Comparison of ENCODE assay signal across 19 cellular contexts in the genomic region with DNA sequence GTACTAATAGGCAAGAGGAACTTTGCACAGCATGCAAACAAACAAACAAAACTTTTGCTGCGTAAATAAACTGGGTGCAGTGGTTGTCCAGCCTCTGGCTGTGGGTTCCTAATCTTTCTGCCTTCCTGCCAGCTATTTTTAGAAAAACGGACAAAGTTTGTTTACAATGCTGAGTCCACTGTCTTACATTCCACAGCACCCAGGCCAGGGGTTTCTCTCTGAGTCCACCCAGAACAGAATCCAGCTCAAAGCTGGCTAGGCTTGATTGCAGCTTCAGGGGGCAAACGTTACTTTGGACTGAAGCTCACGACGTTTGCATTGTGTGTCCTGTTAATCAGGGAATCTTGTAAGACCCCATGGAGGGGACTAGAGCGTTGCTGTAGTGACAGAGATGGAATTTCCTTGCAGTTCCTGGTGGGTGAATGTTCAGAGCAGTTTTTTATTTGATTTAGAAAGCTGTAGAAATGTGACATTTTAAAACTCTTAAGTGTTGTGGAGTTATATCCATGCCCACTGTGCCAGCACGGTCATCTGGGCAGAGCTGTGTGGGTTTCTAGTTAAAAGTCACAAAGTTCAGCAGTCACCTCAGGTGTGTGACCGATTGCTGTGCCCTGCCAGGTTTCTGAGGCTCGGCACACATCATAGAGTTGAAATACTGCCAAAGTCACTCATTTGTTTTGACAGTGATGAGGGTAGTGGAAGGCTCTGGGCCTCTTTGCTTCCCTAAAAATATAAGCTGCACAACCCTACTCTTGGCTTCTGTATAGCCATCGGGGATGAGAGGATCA.
DNase-seq lines count a peak whose midpoint lies in the region; ATAC-seq, FAIRE-seq and TF ChIP-seq lines count a peak whose summit lies in the region.
"Had no signal": no experiment of that assay in that cellular context is flagged by ENCODE, and none has a peak within 500 bp of the region (broad histone marks: within the 10 kb centered on the region; RNA-seq: fewer than 3 reads in every experiment).

No MANE protein-coding gene starts in this region.

- TF ChIP-seq CTCF in brain (conservative IDR thresholded peaks at IDR 0.05), result no peak

- H3K36me3 Mint-ChIP-seq in brain, result no peaks in the 10 kb centered on the region
- no peaks in the 10 kb centered on the region for H3K36me3 Mint-ChIP-seq in T-cell
- H3K36me3 Mint-ChIP-seq in stimulated activated memory B cell treated with anti-CD40 and anti-IgM and Interleukin-4, amounts not matched to agents 10 μg/mL and 1 μg/mL and 100 μg/mL, for 72 hours, result no peaks in the 10 kb centered on the region
- H3K36me3 Mint-ChIP-seq: activated CD8-positive, alpha-beta memory T cell treated with anti-CD3 and anti-CD28 coated beads, Interleukin-2, amount 10 ng/mL, durations not matched to agents 7 days and 5 days had no signal

- H3K18ac ChIP-seq in mesendoderm (ENCODE audit: low read length), result no peak overlapping the region

- no peaks in the 10 kb centered on the region for H3K79me2 ChIP-seq in mesendoderm (ENCODE audit: control insufficient read depth, insufficient read depth, low read length)

- POLR2A ChIA-PET in T-cell (lab: Charles Lee), result interaction anchor here in 1 of 2 donors (0.5 kb wide), 1 partner anchor 10 kb away, joined by 7 read pairs; no protein-coding TSS in a partner anchor

- H2AK5ac ChIP-seq in mesendoderm (ENCODE audit: low read length), result no peak overlapping the region

- no peak overlapping the region for H3K4ac ChIP-seq in mesendoderm (ENCODE audit: low read depth, low read length)

- H3K4me3 Mint-ChIP-seq in brain, result peak overlapping the region in 1 of 5 experiments; percentile 47
- no peak overlapping the region for H3K4me3 Mint-ChIP-seq in T-cell
- no peak overlapping the region for H3K4me3 Mint-ChIP-seq in stimulated activated memory B cell treated with anti-CD40 and anti-IgM and Interleukin-4, amounts not matched to agents 10 μg/mL and 1 μg/mL and 100 μg/mL, for 72 hours
- H3K4me3 Mint-ChIP-seq: activated CD8-positive, alpha-beta memory T cell treated with anti-CD3 and anti-CD28 coated beads, Interleukin-2, amount 10 ng/mL, durations not matched to agents 7 days and 5 days; CD4-positive, alpha-beta T cell; HFFc6; stimulated activated naive CD8-positive, alpha-beta T cell treated with anti-CD3 and anti-CD28 coated beads, Interleukin-15, Interleukin-2, amounts not matched to agents 100 ng/mL and 50 ng/mL, for 24 hours had no signal

- no peak overlapping the region for H3K4me2 ChIP-seq in mesendoderm (ENCODE audit: low read length)

- no CpG with 5 or more reads among the region's 10 CpGs for WGBS in mesendoderm (ENCODE audit: extremely low coverage, insufficient coverage, low lambda C conversion rate)

- H3K79me1 ChIP-seq in mesendoderm (ENCODE audit: low read length), result no peaks in the 10 kb centered on the region

- DNase-seq in M059J (ENCODE audit: low read depth), result peak; percentile 70
- DNase-seq in mesendoderm, result peak; percentile 71
- DNase-seq in urothelium cell line (ENCODE audit: low spot score), result peak; percentile 20
- no peak for DNase-seq in T-cell
- DNase-seq: activated CD4-positive, CD25-positive, alpha-beta regulatory T cell; activated CD8-positive, alpha-beta memory T cell treated with anti-CD3 and anti-CD28 coated beads, Interleukin-2, amount 10 ng/mL, durations not matched to agents 7 days and 5 days; CD4-positive, alpha-beta T cell; foreskin keratinocyte; HFFc6; NCI-H187 treated with DMSO at 0.1 percent for 48 hours; NCI-H524 treated with DMSO at 0.1 percent for 48 hours; pancreas; small intestine had no signal

- H3K4me1 ChIP-seq in mesendoderm (ENCODE audit: control insufficient read depth, low read depth, low read length), result no peaks in the 10 kb centered on the region
- H3K4me1 ChIP-seq: breast epithelium, foreskin keratinocyte, pancreas had no signal

- no peak for ATAC-seq in T-cell (replicated peaks in 1 of 4)
- ATAC-seq in stimulated activated memory B cell treated with anti-CD40 and anti-IgM and Interleukin-4, amounts not matched to agents 10 μg/mL and 1 μg/mL and 100 μg/mL, for 72 hours, result no peak
- no peak for ATAC-seq in HG02884 (IDR thresholded peaks at IDR 0.05; ENCODE audit: unreplicated experiment)
- ATAC-seq: activated CD8-positive, alpha-beta memory T cell treated with anti-CD3 and anti-CD28 coated beads, Interleukin-2, amount 10 ng/mL, durations not matched to agents 7 days and 5 days; foreskin keratinocyte had no signal

- no peak overlapping the region for H3K23ac ChIP-seq in mesendoderm (ENCODE audit: low read length)

- H3K27ac Mint-ChIP-seq in brain, result peak overlapping the region in 3 of 5 experiments; percentile 44 to 91 (median 59)
- H3K27ac Mint-ChIP-seq in T-cell, result no peak overlapping the region
- no peak overlapping the region for H3K27ac Mint-ChIP-seq in stimulated activated memory B cell treated with anti-CD40 and anti-IgM and Interleukin-4, amounts not matched to agents 10 μg/mL and 1 μg/mL and 100 μg/mL, for 72 hours
- H3K27ac Mint-ChIP-seq: activated CD8-positive, alpha-beta memory T cell treated with anti-CD3 and anti-CD28 coated beads, Interleukin-2, amount 10 ng/mL, durations not matched to agents 7 days and 5 days; CD4-positive, alpha-beta T cell; HFFc6; stimulated activated naive CD8-positive, alpha-beta T cell treated with anti-CD3 and anti-CD28 coated beads, Interleukin-15, Interleukin-2, amounts not matched to agents 100 ng/mL and 50 ng/mL, for 24 hours had no signal

- no peak overlapping the region for H2BK120ac ChIP-seq in mesendoderm (ENCODE audit: low read depth, low read length)

- H2BK15ac ChIP-seq in mesendoderm (replicated peaks; ENCODE audit: low read depth), result no peak overlapping the region

- H3K27me3 Mint-ChIP-seq in brain (peaks cover 8% of the 10 kb centered on the region), T-cell (peaks cover 0 to 12% of the 10 kb centered on the region in 2 donors)
- no peaks in the 10 kb centered on the region for H3K27me3 Mint-ChIP-seq in stimulated activated memory B cell treated with anti-CD40 and anti-IgM and Interleukin-4, amounts not matched to agents 10 μg/mL and 1 μg/mL and 100 μg/mL, for 72 hours

- no peaks in the 10 kb centered on the region for H3K36me3 ChIP-seq in mesendoderm (ENCODE audit: control insufficient read depth, insufficient read depth, low read length)
- H3K36me3 ChIP-seq: breast epithelium, pancreas had no signal

- H3K9me3 Mint-ChIP-seq in brain (peaks cover 0 to 8% (median 4%) of the 10 kb centered on the region in 5 experiments), T-cell (peaks cover 0 to 5% (median 0%) of the 10 kb centered on the region in 3 donors)
- peaks cover 4% of the 10 kb centered on the region for H3K9me3 Mint-ChIP-seq in stimulated activated memory B cell treated with anti-CD40 and anti-IgM and Interleukin-4, amounts not matched to agents 10 μg/mL and 1 μg/mL and 100 μg/mL, for 72 hours
- H3K9me3 Mint-ChIP-seq: CD4-positive, alpha-beta T cell had no signal

- no peak overlapping the region for H4K8ac ChIP-seq in mesendoderm (ENCODE audit: low read depth, low read length)

- no peak overlapping the region for H4K5ac ChIP-seq in mesendoderm (ENCODE audit: low read length)

- no peak overlapping the region for H3K4me3 ChIP-seq in mesendoderm (ENCODE audit: low read length)
- H3K4me3 ChIP-seq: breast epithelium, pancreas had no signal

- CTCF ChIA-PET in T-cell (lab: Charles Lee), result no interaction called here

- no peak overlapping the region for H3K56ac ChIP-seq in mesendoderm (ENCODE audit: low read length)

- H3K27ac ChIP-seq in mesendoderm (ENCODE audit: low read depth, low read length), result no peak overlapping the region
- H3K27ac ChIP-seq: breast epithelium, foreskin keratinocyte, pancreas had no signal

- H2BK5ac ChIP-seq in mesendoderm (ENCODE audit: low read length), result no peak overlapping the region

- no peak overlapping the region for H3K9ac ChIP-seq in mesendoderm (ENCODE audit: low read length)

- H3K4me1 Mint-ChIP-seq in brain (peaks cover 10% of the 10 kb centered on the region), T-cell (no peaks in the 10 kb centered on the region)
- H3K4me1 Mint-ChIP-seq in stimulated activated memory B cell treated with anti-CD40 and anti-IgM and Interleukin-4, amounts not matched to agents 10 μg/mL and 1 μg/mL and 100 μg/mL, for 72 hours, result no peaks in the 10 kb centered on the region

- no peak for FAIRE-seq in urothelium cell line (lab: Jason Lieb, UNC)
- FAIRE-seq: pancreas, RCC 7860, small intestine had no signal

- no peaks in the 10 kb centered on the region for H3K27me3 ChIP-seq in mesendoderm (ENCODE audit: insufficient read depth, low read length, poor library complexity)
- H3K27me3 ChIP-seq: breast epithelium, foreskin keratinocyte, pancreas had no signal

Comparison
In these comparisons a context has a peak if more than half of its experiments do, and no peak if none do; other contexts are left out.
1. DNase-seq: peak in M059J (single experiment), mesendoderm (single experiment) and urothelium cell line (single experiment); none in T-cell (0 of 34).
2. H3K27ac Mint-ChIP-seq: peak in brain (3 of 5); none in T-cell (0 of 2) and stimulated activated memory B cell treated with anti-CD40 and anti-IgM and Interleukin-4, amounts not matched to agents 10 μg/mL and 1 μg/mL and 100 μg/mL, for 72 hours (single experiment).